Comparison of ENCODE assay signal across 24 cellular contexts in genomic region chr20:32878820-32879219, GRCh38. TPM values are rescaled to one million over a fixed set of nuclear protein-coding genes. Genes with fewer than 3 reads are reported as not detected.
DNase-seq lines count a peak whose midpoint lies in the region; ATAC-seq, FAIRE-seq and TF ChIP-seq lines count a peak whose summit lies in the region.
"Had no signal": no experiment of that assay in that cellular context is flagged by ENCODE, and none has a peak within 500 bp of the region (broad histone marks: within the 10 kb centered on the region; RNA-seq: fewer than 3 reads in every experiment).

No MANE protein-coding gene starts in this region.

- no CpG with 5 or more reads among the region's 3 CpGs for WGBS in IMR-90 (ENCODE audit: extremely low coverage in 2 of 2, insufficient read length in 1 of 2), 2 experiments
- 93% methylated on average over 3 of the region's 3 CpGs; no CpG with 5 or more reads in 1 of the 2 experiments for WGBS in H1 (ENCODE audit: extremely low coverage in 1 of 2, insufficient coverage in 1 of 2, insufficient read length in 1 of 2, insufficient replicate concordance in 2 of 2, low coverage in 1 of 2, low lambda C conversion rate in 2 of 2, missing lambda C conversion rate in 1 of 2), 2 experiments
- WGBS in HepG2 (ENCODE audit: low lambda C conversion rate), result 60% methylated on average over 3 of the region's 3 CpGs
- WGBS in right cardiac atrium, result 90% methylated on average over 3 of the region's 3 CpGs
- WGBS in H9 (ENCODE audit: extremely low coverage, insufficient read length, low lambda C conversion rate), result no CpG with 5 or more reads among the region's 3 CpGs

- FAIRE-seq in H1 (lab: Jason Lieb, UNC) (no peak), HepG2 (lab: Jason Lieb, UNC) (no peak)
- FAIRE-seq: A204.1, G401.6, GM12892, GM19239 had no signal

- TF ChIP-seq EP300 in H1 (IDR thresholded peaks at IDR 0.05; ENCODE audit: borderline replicate concordance in 1 of 2, low read depth in 2 of 2, low read length in 2 of 2) (no peak), HepG2 (IDR thresholded peaks at IDR 0.05; ENCODE audit: low read depth in 2 of 2, low read length in 2 of 2) (no peak), HepG2 (CRISPR knock-in tag; IDR thresholded peaks at IDR 0.05; ENCODE audit: borderline replicate concordance) (no peak)

- H3K27me3 ChIP-seq in IMR-90 (ENCODE audit: control insufficient read depth, insufficient read depth, low read length) (no peaks in the 10 kb centered on the region), H1 (replicated peaks in 1 of 4; ENCODE audit: control insufficient read depth in 3 of 4, extremely low read depth in 1 of 4, insufficient read depth in 3 of 4, low read length in 3 of 4) (no peaks in the 10 kb centered on the region), HepG2 (ENCODE audit: control insufficient read depth in 1 of 2, insufficient read depth in 2 of 2, low read length in 2 of 2) (peaks cover 0 to 3% of the 10 kb centered on the region in 2 experiments; a peak in 1 of 5 replicates), stomach smooth muscle (ENCODE audit: control insufficient read depth in 1 of 2, insufficient read depth in 2 of 2, low read length in 2 of 2) (no peaks in the 10 kb centered on the region), right cardiac atrium (ENCODE audit: control insufficient read depth, insufficient read depth) (no peaks in the 10 kb centered on the region), H9 (ENCODE audit: insufficient read depth, low read length) (no peaks in the 10 kb centered on the region)
- H3K27me3 ChIP-seq: BLaER1 had no signal

- no peak for TF ChIP-seq POLR2A in IMR-90 (IDR thresholded peaks at IDR 0.05; ENCODE audit: low read depth, low read length)
- no peak for TF ChIP-seq POLR2A in H1 (IDR thresholded peaks at IDR 0.05; ENCODE audit: control extremely low read depth in 1 of 2, low read depth in 2 of 2, low read length in 2 of 2)
- TF ChIP-seq POLR2A in HepG2 (IDR thresholded peaks at IDR 0.05; ENCODE audit: insufficient read depth in 1 of 2, low read depth in 2 of 2, low read length in 2 of 2), result no peak

- no peak overlapping the region for H4K91ac ChIP-seq in IMR-90 (ENCODE audit: insufficient read depth, low read depth, low read length)
- H4K91ac ChIP-seq in H1 (replicated peaks; ENCODE audit: insufficient read length, low read length), result no peak overlapping the region
- H4K91ac ChIP-seq in H9 (ENCODE audit: insufficient read length, low read depth, low read length), result no peak overlapping the region

- no peak for DNase-seq in IMR-90
- no peak for DNase-seq in H1 (ENCODE audit: low read depth in 1 of 2, low spot score in 2 of 2)
- no peak for DNase-seq in HepG2 (ENCODE audit: low spot score)
- no peak for DNase-seq in right cardiac atrium
- DNase-seq in H9, result no peak
- DNase-seq: Caco-2; CD4-positive, CD25-positive, alpha-beta regulatory T cell; CD8-positive, alpha-beta T cell; DMS153; DND-41; GOT3; H7 had no signal

- H3K4me1 ChIP-seq in IMR-90 (ENCODE audit: control insufficient read depth, insufficient read depth, low read length) (peaks cover 1% of the 10 kb centered on the region; the same call in 1 of the 2 replicates), H1 (replicated peaks in 1 of 4; ENCODE audit: control insufficient read depth in 3 of 4, insufficient read depth in 4 of 4, low read length in 3 of 4) (peaks cover 0 to 4% (median under 1%) of the 10 kb centered on the region in 4 experiments; a peak in 2 of 7 replicates), HepG2 (ENCODE audit: insufficient read depth, low read length) (peaks cover 10% of the 10 kb centered on the region), stomach smooth muscle (ENCODE audit: control insufficient read depth, insufficient read depth, low read length) (peaks cover 6% of the 10 kb centered on the region), right cardiac atrium (ENCODE audit: control insufficient read depth, insufficient read depth, low read length) (no peaks in the 10 kb centered on the region), H9 (ENCODE audit: insufficient read depth, low read length) (no peaks in the 10 kb centered on the region)
- H3K4me1 ChIP-seq: Caco-2 had no signal

- H2AK9ac ChIP-seq in IMR-90 (replicated peaks; ENCODE audit: low read depth, low read length, poor library complexity), result no peak overlapping the region

- H3K4ac ChIP-seq in IMR-90 (ENCODE audit: low read depth, low read length) (no peak overlapping the region), H1 (replicated peaks; ENCODE audit: insufficient read length, low read depth, low read length) (no peak overlapping the region), H9 (ENCODE audit: low read depth, low read length) (no peak overlapping the region)

- H3K9me1 ChIP-seq in IMR-90 (ENCODE audit: insufficient read depth, low read length), result peaks cover 3% of the 10 kb centered on the region; the same call in 1 of the 2 replicates

- H3K23ac ChIP-seq in IMR-90 (ENCODE audit: low read depth, low read length) (no peak overlapping the region), H1 (ENCODE audit: insufficient read length) (no peak overlapping the region), H9 (ENCODE audit: insufficient read length, low read depth, low read length) (no peak overlapping the region)

- CTCF ChIA-PET in IMR-90 (lab: Yijun Ruan, JAX) (no interaction called here), H1 (lab: Charles Lee; ENCODE audit: partially characterized antibody) (no interaction called here), HepG2 (lab: Yijun Ruan, JAX; ENCODE audit: low intra/inter-chr PET ratio, low total read pairs) (no interaction called here)

- peaks cover 2% of the 10 kb centered on the region; the same call in 1 of the 2 replicates for H3K27me3 Mint-ChIP-seq in H9 (ENCODE audit: low read depth)
- H3K27me3 Mint-ChIP-seq: B cell; CD4-positive, CD25-positive, alpha-beta regulatory T cell had no signal

- peaks cover 3 to 5% of the 10 kb centered on the region in 2 experiments; a peak in 3 of 4 replicates for H3K4me1 Mint-ChIP-seq in H9
- H3K4me1 Mint-ChIP-seq: B cell; CD4-positive, CD25-positive, alpha-beta regulatory T cell had no signal

- H3K9me3 ChIP-seq in IMR-90 (ENCODE audit: control insufficient read depth, insufficient read depth, low read length) (no peaks in the 10 kb centered on the region), H1 (ENCODE audit: insufficient read depth in 2 of 2, low read depth in 1 of 2, low read length in 1 of 2) (no peaks in the 10 kb centered on the region), HepG2 (ENCODE audit: low read length) (no peaks in the 10 kb centered on the region), stomach smooth muscle (ENCODE audit: control insufficient read depth in 2 of 2, low read length in 2 of 2) (no peaks in the 10 kb centered on the region), right cardiac atrium (ENCODE audit: control insufficient read depth, low read length) (no peaks in the 10 kb centered on the region), H9 (ENCODE audit: control insufficient read depth, low read depth, low read length) (no peaks in the 10 kb centered on the region)
- H3K9me3 ChIP-seq: BLaER1, Caco-2 had no signal

- H3K27ac ChIP-seq in IMR-90 (ENCODE audit: insufficient read depth, low read length) (no peak overlapping the region), H1 (ENCODE audit: low read depth, low read length) (no peak overlapping the region), HepG2 (ENCODE audit: extremely low read length, insufficient read depth, low read length) (no peak overlapping the region), stomach smooth muscle (ENCODE audit: low read length) (peak overlapping the region; percentile 24), right cardiac atrium (ENCODE audit: low read length) (no peak overlapping the region), H9 (ENCODE audit: insufficient read length, low read depth, low read length) (no peak overlapping the region)
- H3K27ac ChIP-seq: 22Rv1, BLaER1, C4-2B had no signal

- H2AFZ ChIP-seq in IMR-90 (replicated peaks; ENCODE audit: low read length, poor library complexity) (no peak overlapping the region), H1 (ENCODE audit: low read length) (no peak overlapping the region), HepG2 (ENCODE audit: low read length) (no peak overlapping the region), H9 (ENCODE audit: low read length) (no peak overlapping the region)

- TF ChIP-seq RAD21 in IMR-90 (IDR thresholded peaks at IDR 0.05; ENCODE audit: low read length) (no peak), H1 (IDR thresholded peaks at IDR 0.05 in 1 of 2, conservative IDR thresholded peaks at IDR 0.05 in 1 of 2; ENCODE audit: low read depth in 2 of 2, low read length in 2 of 2) (no peak), HepG2 (CRISPR knock-in tag; IDR thresholded peaks at IDR 0.05) (no peak)

- H3K79me2 ChIP-seq in H1 (ENCODE audit: control insufficient read depth in 1 of 2, insufficient read depth in 2 of 2, low read length in 2 of 2) (no peaks in the 10 kb centered on the region), HepG2 (ENCODE audit: insufficient read depth, low read length) (no peaks in the 10 kb centered on the region), H9 (ENCODE audit: insufficient read depth, low read length) (no peaks in the 10 kb centered on the region)

- no peak overlapping the region for H2AK5ac ChIP-seq in IMR-90 (ENCODE audit: low read depth, low read length)
- no peak overlapping the region for H2AK5ac ChIP-seq in H1 (ENCODE audit: low read depth, low read length)
- no peak overlapping the region for H2AK5ac ChIP-seq in H9 (ENCODE audit: insufficient read length, low read length)

- no peak overlapping the region for H3K9ac ChIP-seq in IMR-90 (ENCODE audit: low read depth, low read length)
- H3K9ac ChIP-seq in H1 (replicated peaks in 1 of 4; ENCODE audit: extremely low read depth in 1 of 4, low read depth in 3 of 4, low read length in 3 of 4), result no peak overlapping the region
- H3K9ac ChIP-seq in HepG2 (ENCODE audit: insufficient read depth, low read depth, low read length), result no peak overlapping the region
- no peak overlapping the region for H3K9ac ChIP-seq in stomach smooth muscle (ENCODE audit: low read length in 2 of 2)
- no peak overlapping the region for H3K9ac ChIP-seq in H9 (ENCODE audit: extremely low read depth, insufficient read length, low read length)
- H3K9ac ChIP-seq: BLaER1 had no signal

- no peak overlapping the region for H3K56ac ChIP-seq in IMR-90 (ENCODE audit: extremely low read depth, insufficient read depth, low read length)
- no peak overlapping the region for H3K56ac ChIP-seq in H1 (replicated peaks; ENCODE audit: insufficient read length, low read depth, low read length)
- H3K56ac ChIP-seq in H9 (ENCODE audit: insufficient read length, low read depth, low read length), result no peak overlapping the region

- H3K14ac ChIP-seq in IMR-90 (replicated peaks; ENCODE audit: low read depth, low read length), result no peak overlapping the region
- H3K14ac ChIP-seq in H1 (ENCODE audit: insufficient read length), result no peak overlapping the region
- no peak overlapping the region for H3K14ac ChIP-seq in H9 (ENCODE audit: insufficient read depth, low read length)

- in situ Hi-C loops in IMR-90 (cut with MboI; ENCODE audit: low sequenced_read_pairs), result no loop called here
- in situ Hi-C loops in HepG2 (cut with HindIII; ENCODE audit: extremely low pct_ligation_motif_present, low pct_unique_long_range_greater_than_20kb), result no loop called here

- no peak overlapping the region for H2BK120ac ChIP-seq in IMR-90 (ENCODE audit: low read depth, low read length)
- no peak overlapping the region for H2BK120ac ChIP-seq in H1 (replicated peaks; ENCODE audit: low read depth, low read length)
- no peak overlapping the region for H2BK120ac ChIP-seq in H9 (ENCODE audit: low read depth, low read length, poor library complexity, severe bottlenecking)

- no peaks in the 10 kb centered on the region for H3K36me3 ChIP-seq in IMR-90 (ENCODE audit: control insufficient read depth, insufficient read depth, low read length)
- H3K36me3 ChIP-seq in H1 (ENCODE audit: control insufficient read depth in 2 of 4, insufficient read depth in 4 of 4, low read length in 3 of 4), result no peaks in the 10 kb centered on the region; a peak in 1 of 8 replicates
- H3K36me3 ChIP-seq in HepG2 (replicated peaks in 1 of 2; ENCODE audit: control insufficient read depth in 1 of 2, insufficient read depth in 2 of 2, low read length in 2 of 2), result no peaks in the 10 kb centered on the region
- no peaks in the 10 kb centered on the region for H3K36me3 ChIP-seq in stomach smooth muscle (ENCODE audit: control insufficient read depth in 2 of 2, insufficient read depth in 2 of 2, low read length in 2 of 2)
- H3K36me3 ChIP-seq: BLaER1 had no signal

- H4K20me1 ChIP-seq in IMR-90 (ENCODE audit: insufficient read depth, low read length), result no peaks in the 10 kb centered on the region; the same call in 1 of the 2 replicates
- no peaks in the 10 kb centered on the region for H4K20me1 ChIP-seq in H1 (replicated peaks in 1 of 2; ENCODE audit: control insufficient read depth in 1 of 2, insufficient read depth in 2 of 2, low read length in 2 of 2)
- no peaks in the 10 kb centered on the region for H4K20me1 ChIP-seq in HepG2 (ENCODE audit: insufficient read depth, low read length)
- H4K20me1 ChIP-seq in H9 (ENCODE audit: control insufficient read depth, insufficient read depth, insufficient read length), result no peaks in the 10 kb centered on the region
- H4K20me1 ChIP-seq: BLaER1 had no signal

- H3K4me3 ChIP-seq in IMR-90 (ENCODE audit: insufficient read depth, low read depth, low read length) (no peak overlapping the region), H1 (ENCODE audit: extremely low read depth in 1 of 4, insufficient read depth in 2 of 4, low read depth in 3 of 4, low read length in 4 of 4) (no peak overlapping the region), HepG2 (replicated peaks in 1 of 3; ENCODE audit: insufficient read depth in 1 of 3, low read depth in 2 of 3, low read length in 3 of 3) (no peak overlapping the region), stomach smooth muscle (ENCODE audit: low read length in 2 of 2) (no peak overlapping the region), right cardiac atrium (ENCODE audit: low read length) (no peak overlapping the region)
- H3K4me3 ChIP-seq: BLaER1 had no signal

- H2BK15ac ChIP-seq in IMR-90 (ENCODE audit: low read depth, low read length) (no peak overlapping the region), H1 (ENCODE audit: low read length) (no peak overlapping the region), H9 (ENCODE audit: low read depth, low read length) (no peak overlapping the region)

- no TSS peak for BruUV-seq in IMR-90 (replicated peaks; lab: Mats Ljungman, UMichigan)
- no TSS peak for BruUV-seq in HepG2 (replicated peaks; lab: Mats Ljungman, UMichigan)

- H3K4me2 ChIP-seq in IMR-90 (ENCODE audit: low read depth, low read length) (no peak overlapping the region), H1 (ENCODE audit: insufficient read depth in 1 of 2, low read depth in 2 of 2, low read length in 2 of 2) (no peak overlapping the region), HepG2 (ENCODE audit: low read depth, low read length) (no peak overlapping the region), H9 (ENCODE audit: insufficient read depth, insufficient read length, low read length) (no peak overlapping the region)
- H3K4me2 ChIP-seq: BLaER1 had no signal

- H3K18ac ChIP-seq in IMR-90 (ENCODE audit: low read depth, low read length) (no peak overlapping the region), H1 (ENCODE audit: extremely low read depth, low read length) (no peak overlapping the region), H9 (ENCODE audit: insufficient read length, low read depth, low read length) (no peak overlapping the region)

- H4K8ac ChIP-seq in IMR-90 (ENCODE audit: low read depth in 2 of 2, low read length in 2 of 2) (no peak overlapping the region), H1 (ENCODE audit: extremely low read depth, insufficient read depth, low read length) (no peak overlapping the region), H9 (replicated peaks; ENCODE audit: insufficient read length, low read depth, low read length) (no peak overlapping the region)

- H3K27ac Mint-ChIP-seq in H9, result no peak overlapping the region; a peak in 1 of 7 replicates
- H3K27ac Mint-ChIP-seq: B cell; CD8-positive, alpha-beta T cell had no signal

- H2BK5ac ChIP-seq in IMR-90 (ENCODE audit: low read depth, low read length, poor library complexity, severe bottlenecking), result no peak overlapping the region
- H2BK5ac ChIP-seq in H1 (ENCODE audit: low read depth, low read length), result no peak overlapping the region
- H2BK5ac ChIP-seq in H9 (ENCODE audit: insufficient read length, low read length), result no peak overlapping the region

- H3K4me3 Mint-ChIP-seq in H9, result no peak overlapping the region
- H3K4me3 Mint-ChIP-seq: B cell; CD4-positive, CD25-positive, alpha-beta regulatory T cell; CD8-positive, alpha-beta T cell had no signal

- POLR2A ChIA-PET in IMR-90 (lab: Charles Lee; ENCODE audit: unreplicated experiment) (no interaction called here), H1 (lab: Charles Lee; ENCODE audit: partially characterized antibody) (interaction anchor here (1.6 kb wide), 1 partner anchor 121 kb away, joined by 4 read pairs; no protein-coding TSS in a partner anchor), HepG2 (lab: Yijun Ruan, JAX) (no interaction called here)

- TF ChIP-seq CTCF in IMR-90 (conservative IDR thresholded peaks at IDR 0.05; ENCODE audit: low read depth, low read length), result no peak
- no peak for TF ChIP-seq CTCF in H1 (IDR thresholded peaks at IDR 0.05; ENCODE audit: control extremely low read depth in 1 of 3, insufficient read depth in 1 of 3, low read depth in 1 of 3, low read length in 3 of 3)
- no peak for TF ChIP-seq CTCF in HepG2 (CRISPR knock-in tag; IDR thresholded peaks at IDR 0.05)
- no peak for TF ChIP-seq CTCF in H9 (conservative IDR thresholded peaks at IDR 0.05)

- intact Hi-C loops in IMR-90 (cut with micrococcal nuclease), result no loop called here
- intact Hi-C loops in HepG2 (cut with micrococcal nuclease; ENCODE audit: unreplicated experiment), result no loop called here
- intact Hi-C loops in right cardiac atrium (cut with DNase I), result no loop called here

- no peak overlapping the region for H3T11ph ChIP-seq in H9 (ENCODE audit: low read length)

- H2BK20ac ChIP-seq in IMR-90 (ENCODE audit: low read depth, low read length) (0 out of 2 replicates have a peak overlapping the region, but pooled peaks have one; percentile 7), H1 (ENCODE audit: low read length) (no peak overlapping the region), H9 (ENCODE audit: low read depth, low read length, poor library complexity, severe bottlenecking) (no peak overlapping the region)

- H3K36me3 Mint-ChIP-seq in H9 (ENCODE audit: insufficient read depth in 1 of 3, low read depth in 3 of 3), result no peaks in the 10 kb centered on the region; a peak in 2 of 7 replicates

- no peaks in the 10 kb centered on the region for H3K9me3 Mint-ChIP-seq in H9
- H3K9me3 Mint-ChIP-seq: CD4-positive, CD25-positive, alpha-beta regulatory T cell; CD8-positive, alpha-beta T cell had no signal

- ATAC-seq in IMR-90 (ENCODE audit: low read depth), result no peak
- ATAC-seq in HepG2, result no peak
- no peak for ATAC-seq in right cardiac atrium
- no peak for ATAC-seq in GM21390 (IDR thresholded peaks at IDR 0.05; ENCODE audit: unreplicated experiment)
- ATAC-seq: CD8-positive, alpha-beta T cell; HCT116 had no signal

- H2BK12ac ChIP-seq in H1 (ENCODE audit: low read depth, low read length) (0 out of 2 replicates have a peak overlapping the region, but pooled peaks have one; percentile 43), H9 (ENCODE audit: insufficient read length, low read depth, low read length) (no peak overlapping the region)

- H4K5ac ChIP-seq in IMR-90 (ENCODE audit: low read depth, low read length) (no peak overlapping the region), H1 (ENCODE audit: insufficient read length, low read depth, low read length) (no peak overlapping the region), H9 (ENCODE audit: insufficient read length, low read depth, low read length) (no peak overlapping the region)

- no peaks in the 10 kb centered on the region for H3K23me2 ChIP-seq in H1 (ENCODE audit: low read depth, low read length)
- H3K23me2 ChIP-seq in H9 (ENCODE audit: insufficient read length, low read depth, low read length, poor library complexity, severe bottlenecking), result no peaks in the 10 kb centered on the region

- dilution Hi-C loops in IMR-90 (cut with HindIII; ENCODE audit: low sequenced_read_pairs, unreplicated experiment), result no loop called here

- H3K79me1 ChIP-seq in IMR-90 (ENCODE audit: low read depth in 1 of 2, low read length in 2 of 2) (no peaks in the 10 kb centered on the region), H1 (ENCODE audit: low read depth, low read length) (no peaks in the 10 kb centered on the region), H9 (ENCODE audit: insufficient read depth, low read depth, low read length, poor library complexity, severe bottlenecking) (no peaks in the 10 kb centered on the region)

RNA-seq across cellular contexts. Expression of gene EFCAB8, which starts 20.1 kb away (rescaled TPM):
- total RNA-seq in IMR-90 (2012; rRNA removed) (not detected in 2 replicates), HepG2 (2016; rRNA removed; fragmentation: Illumina TruSeq; extraction: Trizol) (0.22 TPM in 1 of 2 replicates, not detected in the other), right cardiac atrium (under 1 TPM in 2 of 4 donors, not detected in 2; 0.20 to 0.64 TPM), H9 (2021) (0.09 TPM in 1 of 2 replicates, not detected in the other)
- polyA plus RNA-seq in IMR-90 (2012; rRNA removed) (0.03 TPM in 1 of 2 replicates, not detected in the other), H1 (2011; rRNA removed) (0.02 and 0.06 TPM in 2 replicates), HepG2 (2011; rRNA removed) (0.15 TPM in 1 of 2 replicates, not detected in the other), right cardiac atrium (not detected)
- polyA plus RNA-seq in IMR-90 (2012; cell fraction: cytosol; rRNA removed), result not detected in 2 replicates
- 0.02 and 0.16 TPM in 2 replicates for polyA plus RNA-seq in IMR-90 (2012; cell fraction: nucleus; rRNA removed; ENCODE audit: low replicate concordance)
- 0.20 TPM in 1 of 2 replicates, not detected in the other for total RNA-seq in H1 (2021; fragmentation: NEBNext Ultra II Directional; extraction: Animal tissue kit (Norgen Biotek cat#: 25700))
- polyA plus RNA-seq in H1 (2011; cell fraction: cytosol; rRNA removed), result 0.10 TPM
- 0.30 TPM for polyA plus RNA-seq in H1 (2011; cell fraction: nucleus; rRNA removed)
- polyA plus RNA-seq in H1 (2012, experiment 1 of 2), result 0.04 to 0.05 TPM in 2 of 4 replicates, not detected in the others
- not detected for polyA plus RNA-seq in H1 (2012, experiment 2 of 2)
- 0.12 TPM for polyA plus RNA-seq in H1 (2013, experiment 1 of 2)
- 0.13 TPM for polyA plus RNA-seq in H1 (2013, experiment 2 of 2)
- polyA minus RNA-seq in H1 (2011; rRNA and poly(A)+ RNA removed), result 0.24 and 0.79 TPM in 2 replicates
- polyA minus RNA-seq in H1 (2011; cell fraction: cytosol; rRNA and poly(A)+ RNA removed), result not detected
- polyA minus RNA-seq in H1 (2011; cell fraction: nucleus; rRNA and poly(A)+ RNA removed), result 0.90 TPM
- total RNA-seq in HepG2 (2016; cell fraction: cytosol; rRNA removed; fragmentation: Illumina TruSeq; extraction: Trizol; ENCODE audit: low read depth), result 0.10 TPM in 1 of 2 replicates, not detected in the other
- not detected in 2 replicates for total RNA-seq in HepG2 (2016; cell fraction: insoluble cytoplasmic fraction; rRNA removed; fragmentation: Illumina TruSeq; extraction: Trizol)
- total RNA-seq in HepG2 (2016; cell fraction: membrane; rRNA removed; fragmentation: Illumina TruSeq; extraction: Trizol), result not detected in 2 replicates
- 0.72 TPM in 1 of 2 replicates, not detected in the other for total RNA-seq in HepG2 (2016; cell fraction: nucleus; rRNA removed; fragmentation: Illumina TruSeq; extraction: Trizol)
- not detected in 2 replicates for polyA plus RNA-seq in HepG2 (2011; cell fraction: cytosol; rRNA removed)
- polyA plus RNA-seq in HepG2 (2011; cell fraction: nucleus; rRNA removed), result 0.31 and 1.2 TPM in 2 replicates
- polyA plus RNA-seq in HepG2 (2012), result not detected in 2 replicates
- not detected in 2 replicates for polyA plus RNA-seq in HepG2 (2016; cell fraction: cytosol; fragmentation: Illumina TruSeq; extraction: Trizol; ENCODE audit: low read depth)
- not detected in 2 replicates for polyA plus RNA-seq in HepG2 (2016; cell fraction: insoluble cytoplasmic fraction; fragmentation: Illumina TruSeq; extraction: Trizol; ENCODE audit: low read depth)
- polyA plus RNA-seq in HepG2 (2016; cell fraction: membrane; fragmentation: Illumina TruSeq; extraction: Trizol; ENCODE audit: low read depth), result not detected in 2 replicates
- 0.62 and 0.75 TPM in 2 replicates for polyA plus RNA-seq in HepG2 (2016; cell fraction: nucleus; fragmentation: Illumina TruSeq; extraction: Trizol; ENCODE audit: insufficient read depth, low read depth)
- not detected in 2 replicates for polyA minus RNA-seq in HepG2 (2011; rRNA and poly(A)+ RNA removed; ENCODE audit: low replicate concordance)
- polyA minus RNA-seq in HepG2 (2011; cell fraction: cytosol; rRNA and poly(A)+ RNA removed), result not detected in 2 replicates
- polyA minus RNA-seq in HepG2 (2011; cell fraction: nucleus; rRNA and poly(A)+ RNA removed), result not detected in 2 replicates
- polyA plus RNA-seq: AG04450; CD4-positive, CD25-positive, alpha-beta regulatory T cell had no signal

RNA-seq across cellular contexts. Expression of gene MAPRE1, which starts 59.1 kb away (rescaled TPM):
- 82.6 and 205 TPM in 2 replicates for total RNA-seq in IMR-90 (2012; rRNA removed)
- polyA plus RNA-seq in IMR-90 (2012; rRNA removed), result 87.8 and 107 TPM in 2 replicates
- polyA plus RNA-seq in IMR-90 (2012; cell fraction: cytosol; rRNA removed), result 18.3 and 35.9 TPM in 2 replicates
- polyA plus RNA-seq in IMR-90 (2012; cell fraction: nucleus; rRNA removed; ENCODE audit: low replicate concordance), result 5.9 and 31.1 TPM in 2 replicates
- total RNA-seq in H1 (2021; fragmentation: NEBNext Ultra II Directional; extraction: Animal tissue kit (Norgen Biotek cat#: 25700)), result 170 and 173 TPM in 2 replicates
- 51.9 and 74.5 TPM in 2 replicates for polyA plus RNA-seq in H1 (2011; rRNA removed)
- 98.6 TPM for polyA plus RNA-seq in H1 (2011; cell fraction: cytosol; rRNA removed)
- 20.6 TPM for polyA plus RNA-seq in H1 (2011; cell fraction: nucleus; rRNA removed)
- 98.2 to 158 TPM (median 111 TPM) in 4 replicates for polyA plus RNA-seq in H1 (2012, experiment 1 of 2)
- polyA plus RNA-seq in H1 (2012, experiment 2 of 2), result 22.4 TPM
- 83.8 TPM for polyA plus RNA-seq in H1 (2013, experiment 1 of 2)
- 85.3 TPM for polyA plus RNA-seq in H1 (2013, experiment 2 of 2)
- 78.7 and 87.3 TPM in 2 replicates for polyA minus RNA-seq in H1 (2011; rRNA and poly(A)+ RNA removed)
- polyA minus RNA-seq in H1 (2011; cell fraction: cytosol; rRNA and poly(A)+ RNA removed), result 59.3 TPM
- polyA minus RNA-seq in H1 (2011; cell fraction: nucleus; rRNA and poly(A)+ RNA removed), result 32.8 TPM
- total RNA-seq in HepG2 (2016; rRNA removed; fragmentation: Illumina TruSeq; extraction: Trizol), result 190 and 342 TPM in 2 replicates
- total RNA-seq in HepG2 (2016; cell fraction: cytosol; rRNA removed; fragmentation: Illumina TruSeq; extraction: Trizol; ENCODE audit: low read depth), result 23.7 and 27.2 TPM in 2 replicates
- 187 and 334 TPM in 2 replicates for total RNA-seq in HepG2 (2016; cell fraction: insoluble cytoplasmic fraction; rRNA removed; fragmentation: Illumina TruSeq; extraction: Trizol)
- total RNA-seq in HepG2 (2016; cell fraction: membrane; rRNA removed; fragmentation: Illumina TruSeq; extraction: Trizol), result 91.1 and 97.7 TPM in 2 replicates
- total RNA-seq in HepG2 (2016; cell fraction: nucleus; rRNA removed; fragmentation: Illumina TruSeq; extraction: Trizol), result 103 and 108 TPM in 2 replicates
- 62.1 and 76.0 TPM in 2 replicates for polyA plus RNA-seq in HepG2 (2011; rRNA removed)
- polyA plus RNA-seq in HepG2 (2011; cell fraction: cytosol; rRNA removed), result 51.6 and 80.9 TPM in 2 replicates
- 20.7 and 30.2 TPM in 2 replicates for polyA plus RNA-seq in HepG2 (2011; cell fraction: nucleus; rRNA removed)
- polyA plus RNA-seq in HepG2 (2012), result 141 and 152 TPM in 2 replicates
- 28.5 and 29.5 TPM in 2 replicates for polyA plus RNA-seq in HepG2 (2016; cell fraction: cytosol; fragmentation: Illumina TruSeq; extraction: Trizol; ENCODE audit: low read depth)
- polyA plus RNA-seq in HepG2 (2016; cell fraction: insoluble cytoplasmic fraction; fragmentation: Illumina TruSeq; extraction: Trizol; ENCODE audit: low read depth), result 374 and 399 TPM in 2 replicates
- polyA plus RNA-seq in HepG2 (2016; cell fraction: membrane; fragmentation: Illumina TruSeq; extraction: Trizol; ENCODE audit: low read depth), result 73.8 and 81.9 TPM in 2 replicates
- polyA plus RNA-seq in HepG2 (2016; cell fraction: nucleus; fragmentation: Illumina TruSeq; extraction: Trizol; ENCODE audit: insufficient read depth, low read depth), result 134 and 143 TPM in 2 replicates
- 44.6 and 56.4 TPM in 2 replicates for polyA minus RNA-seq in HepG2 (2011; rRNA and poly(A)+ RNA removed; ENCODE audit: low replicate concordance)
- polyA minus RNA-seq in HepG2 (2011; cell fraction: cytosol; rRNA and poly(A)+ RNA removed), result 59.3 and 68.8 TPM in 2 replicates
- polyA minus RNA-seq in HepG2 (2011; cell fraction: nucleus; rRNA and poly(A)+ RNA removed), result 42.7 and 48.6 TPM in 2 replicates
- total RNA-seq in right cardiac atrium, result 100 to 1,000 TPM in 1 of 4 donors, 10 to 100 TPM in 3; 71.9 to 110 (median 84.3) TPM
- 47.0 TPM for polyA plus RNA-seq in right cardiac atrium
- 286 and 289 TPM in 2 replicates for total RNA-seq in H9 (2021)
